ENCODE assay signal across 8 cellular contexts in the genomic region with DNA sequence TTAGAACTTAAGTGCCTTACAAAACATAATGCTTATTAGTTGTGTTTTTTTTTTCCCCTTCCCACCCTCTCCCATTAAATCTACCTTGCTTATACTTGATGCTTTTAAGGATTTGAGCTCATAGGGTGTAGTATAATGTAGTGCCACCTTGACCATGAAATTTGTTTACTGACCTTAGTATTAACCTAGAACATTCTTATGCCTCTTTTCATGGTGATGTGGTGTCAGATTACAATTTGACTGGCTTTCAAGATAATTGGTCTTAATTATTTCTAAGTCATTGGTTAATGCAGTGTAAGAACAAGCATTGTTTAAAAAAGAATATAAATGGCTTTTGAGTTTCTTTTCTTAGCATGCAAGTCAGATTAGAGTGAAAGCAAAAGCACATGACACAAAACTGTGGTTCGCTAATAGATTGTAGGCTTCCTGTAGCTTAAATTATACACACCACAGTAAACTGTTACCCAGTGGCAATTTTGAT.
DNase-seq lines count a peak whose midpoint lies in the region; ATAC-seq lines count a peak whose summit lies in the region.

No MANE protein-coding gene starts in this region.

- H3K27ac ChIP-seq in caudate nucleus (ENCODE audit: low read depth, low read length), result peak overlapping the region; percentile 1

- intact Hi-C loops in head of caudate nucleus (cut with DNase I), result no loop called here

- peak; percentile 83 for DNase-seq in Jurkat, Clone E6-1 (ENCODE audit: low read depth, low spot score)
- no peak for DNase-seq in caudate nucleus (lab: John Stamatoyannopoulos, UW)
- no peak for DNase-seq in stimulated activated effector memory CD8-positive, alpha-beta T cell treated with anti-CD3 and anti-CD28 coated beads, Interleukin-12 subunit alpha, Interleukin-12 subunit beta, amount 100 ng/mL, for 72 hours (ENCODE audit: low spot score in 2 of 2)
- no peak for DNase-seq in head of caudate nucleus
- DNase-seq in hippocampal formation (lab: John Stamatoyannopoulos, UW), result no peak
- no peak for DNase-seq in effector CD8-positive, alpha-beta T cell (lab: John Stamatoyannopoulos, UW)

- peak overlapping the region; percentile 57 for H3K4me3 Mint-ChIP-seq in stimulated activated effector memory CD8-positive, alpha-beta T cell treated with anti-CD3 and anti-CD28 coated beads, Interleukin-12 subunit alpha, Interleukin-12 subunit beta, amount 100 ng/mL, for 72 hours

- H3K4me1 Mint-ChIP-seq in stimulated activated effector memory CD8-positive, alpha-beta T cell treated with anti-CD3 and anti-CD28 coated beads, Interleukin-12 subunit alpha, Interleukin-12 subunit beta, amount 100 ng/mL, for 72 hours, result peaks cover 73% of the 10 kb centered on the region

- H3K36me3 Mint-ChIP-seq in stimulated activated effector memory CD8-positive, alpha-beta T cell treated with anti-CD3 and anti-CD28 coated beads, Interleukin-12 subunit alpha, Interleukin-12 subunit beta, amount 100 ng/mL, for 72 hours, result no peaks in the 10 kb centered on the region

- ATAC-seq in GM18519 (IDR thresholded peaks at IDR 0.05; ENCODE audit: low FRiP score, unreplicated experiment) (peak; percentile 86), GM21723 (IDR thresholded peaks at IDR 0.05; ENCODE audit: unreplicated experiment) (peak; percentile 68)
- peak; percentile 66 for ATAC-seq in stimulated activated effector memory CD8-positive, alpha-beta T cell treated with anti-CD3 and anti-CD28 coated beads, Interleukin-12 subunit alpha, Interleukin-12 subunit beta, amount 100 ng/mL, for 72 hours

- H3K27ac Mint-ChIP-seq in stimulated activated effector memory CD8-positive, alpha-beta T cell treated with anti-CD3 and anti-CD28 coated beads, Interleukin-12 subunit alpha, Interleukin-12 subunit beta, amount 100 ng/mL, for 72 hours, result peak overlapping the region; percentile 71

- H3K4me3 ChIP-seq in Jurkat, Clone E6-1 (ENCODE audit: low read length), result peak overlapping the region; percentile 21

- H3K9me3 Mint-ChIP-seq in stimulated activated effector memory CD8-positive, alpha-beta T cell treated with anti-CD3 and anti-CD28 coated beads, Interleukin-12 subunit alpha, Interleukin-12 subunit beta, amount 100 ng/mL, for 72 hours, result no peaks in the 10 kb centered on the region
